ENCODE assay signal across 13 cellular contexts in the genomic region with DNA sequence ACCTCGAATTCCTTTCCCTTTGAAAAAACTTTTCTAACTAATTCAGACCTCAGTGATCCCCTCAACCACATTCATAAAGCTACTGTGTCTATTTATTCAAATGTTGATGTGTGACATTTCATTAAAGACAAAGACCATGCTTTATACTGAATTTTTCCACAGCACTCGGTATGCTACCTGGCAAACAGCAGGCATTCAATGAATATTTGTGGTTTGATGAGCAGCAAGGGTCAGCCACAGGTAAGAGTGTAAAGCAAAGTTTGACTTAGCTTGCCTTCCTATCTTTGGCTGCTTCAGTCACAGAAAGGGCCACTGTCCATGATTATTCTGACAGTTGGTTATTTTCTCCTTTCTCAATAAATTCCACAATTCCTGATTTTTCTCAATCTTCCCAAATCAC. TPM values are rescaled to one million over a fixed set of nuclear protein-coding genes. Genes with fewer than 3 reads are reported as not detected.
DNase-seq lines count a peak whose midpoint lies in the region; ATAC-seq and TF ChIP-seq lines count a peak whose summit lies in the region.
"Had no signal": no experiment of that assay in that cellular context is flagged by ENCODE, and none has a peak within 500 bp of the region (broad histone marks: within the 10 kb centered on the region; RNA-seq: fewer than 3 reads in every experiment).

No MANE protein-coding gene starts in this region.

- POLR2A ChIA-PET in CD4-positive, alpha-beta T cell (lab: Charles Lee): interaction anchor here (0.9 to 10.0 kb wide), 6 partner anchors 8 to 117 kb away, joined by 3 to 309 read pairs (median 8); a partner anchor contains a TSS

- no peak for DNase-seq in CD4-positive, alpha-beta T cell
- peak; percentile 42 for DNase-seq in HT-29 (ENCODE audit: low spot score)
- no peak for DNase-seq in activated T-helper 2 cell treated with anti-CD3 and anti-CD28 coated beads, Interferon-gamma antibody, Interleukin-2, Interleukin-4, amounts not matched to agents 10 μg/mL and 5 μg/mL and 100 μg/mL, durations not matched to agents 14 hours and 24 hours and 36 hours (ENCODE audit: low spot score)
- DNase-seq in memory B cell (ENCODE audit: low spot score in 2 of 2): no peak
- no peak for DNase-seq in erythroblast (lab: John Stamatoyannopoulos, UW)
- DNase-seq in NK-92 treated with Interleukin-12 subunit alpha and Interleukin-12 subunit beta, amount 100 ng/mL, for 24 hours (lab: John Stamatoyannopoulos, UW): no peak
- DNase-seq in GM03348 (ENCODE audit: low spot score): no peak
- DNase-seq: BE2C; NCI-H69; SJCRH30; stimulated activated CD4-positive, alpha-beta T cell treated with anti-CD3 and anti-CD28 coated beads, Interleukin-2, amount 100 ng/mL, for 48 hours; stimulated activated naive CD4-positive, alpha-beta T cell treated with Interleukin-2 at 50 U/mL for 16 hours had no signal

- H3K27ac ChIP-seq in CD4-positive, alpha-beta T cell (ENCODE audit: low read depth, low read length): peak overlapping the region; percentile 58
- H3K27ac ChIP-seq: SJCRH30 had no signal

- peaks cover 73% of the 10 kb centered on the region for H3K4me1 Mint-ChIP-seq in CD4-positive, alpha-beta T cell (ENCODE audit: low read depth)
- peaks cover 59% of the 10 kb centered on the region for H3K4me1 Mint-ChIP-seq in activated T-helper 2 cell treated with anti-CD3 and anti-CD28 coated beads, Interferon-gamma antibody, Interleukin-2, Interleukin-4, amounts not matched to agents 10 μg/mL and 5 μg/mL and 100 μg/mL, durations not matched to agents 14 hours and 24 hours and 36 hours (ENCODE audit: low read depth)
- peaks cover 29% of the 10 kb centered on the region for H3K4me1 Mint-ChIP-seq in memory B cell

- peak overlapping the region; percentile 90 for H3K27ac Mint-ChIP-seq in CD4-positive, alpha-beta T cell
- H3K27ac Mint-ChIP-seq in activated T-helper 2 cell treated with anti-CD3 and anti-CD28 coated beads, Interferon-gamma antibody, Interleukin-2, Interleukin-4, amounts not matched to agents 10 μg/mL and 5 μg/mL and 100 μg/mL, durations not matched to agents 14 hours and 24 hours and 36 hours: peak overlapping the region; percentile 87
- peak overlapping the region; percentile 88 for H3K27ac Mint-ChIP-seq in memory B cell

- CTCF ChIA-PET in CD4-positive, alpha-beta T cell (lab: Charles Lee): interaction anchor here (1.1 to 2.1 kb wide), 4 partner anchors 95 to 136 kb away, joined by 3 to 6 read pairs (median 4); no protein-coding TSS in a partner anchor

- no peak for ATAC-seq in CD4-positive, alpha-beta T cell (ENCODE audit: poor library complexity)
- ATAC-seq in memory B cell (ENCODE audit: low read depth) (no peak), esophagus mucosa (no peak)

- H3K4me3 Mint-ChIP-seq in CD4-positive, alpha-beta T cell: peak overlapping the region; percentile 70
- H3K4me3 Mint-ChIP-seq in activated T-helper 2 cell treated with anti-CD3 and anti-CD28 coated beads, Interferon-gamma antibody, Interleukin-2, Interleukin-4, amounts not matched to agents 10 μg/mL and 5 μg/mL and 100 μg/mL, durations not matched to agents 14 hours and 24 hours and 36 hours (ENCODE audit: low read depth): peak overlapping the region; percentile 30
- H3K4me3 Mint-ChIP-seq in memory B cell: peak overlapping the region; percentile 56

- peaks cover 43% of the 10 kb centered on the region for H3K36me3 Mint-ChIP-seq in CD4-positive, alpha-beta T cell (ENCODE audit: low read depth)
- H3K36me3 Mint-ChIP-seq in activated T-helper 2 cell treated with anti-CD3 and anti-CD28 coated beads, Interferon-gamma antibody, Interleukin-2, Interleukin-4, amounts not matched to agents 10 μg/mL and 5 μg/mL and 100 μg/mL, durations not matched to agents 14 hours and 24 hours and 36 hours (ENCODE audit: low read depth): peaks cover 23% of the 10 kb centered on the region
- H3K36me3 Mint-ChIP-seq in memory B cell: peaks cover 9% of the 10 kb centered on the region

- no peak for TF ChIP-seq CTCF in CD4-positive, alpha-beta T cell (IDR thresholded peaks at IDR 0.05)

- intact Hi-C loops in CD4-positive, alpha-beta T cell (cut with DNase I, micrococcal nuclease): loop anchor here in 1 of 2 experiments (5.0 kb wide), 1 partner anchor 41 kb away; no protein-coding TSS in a partner anchor
- intact Hi-C loops in activated T-helper 2 cell treated with anti-CD3 and anti-CD28 coated beads, Interferon-gamma antibody, Interleukin-2, Interleukin-4, amounts not matched to agents 10 μg/mL and 5 μg/mL and 100 μg/mL, durations not matched to agents 14 hours and 24 hours and 36 hours (cut with micrococcal nuclease): loop anchor here (10.0 kb wide), 2 partner anchors 376 to 756 kb away; a partner anchor contains a TSS

- no peaks in the 10 kb centered on the region for H3K27me3 ChIP-seq in CD4-positive, alpha-beta T cell (ENCODE audit: control insufficient read depth, insufficient read depth, low read length)
- H3K27me3 ChIP-seq: BE2C, SJCRH30 had no signal

- H3K9me3 Mint-ChIP-seq in CD4-positive, alpha-beta T cell: no peaks in the 10 kb centered on the region
- no peaks in the 10 kb centered on the region for H3K9me3 Mint-ChIP-seq in activated T-helper 2 cell treated with anti-CD3 and anti-CD28 coated beads, Interferon-gamma antibody, Interleukin-2, Interleukin-4, amounts not matched to agents 10 μg/mL and 5 μg/mL and 100 μg/mL, durations not matched to agents 14 hours and 24 hours and 36 hours
- H3K9me3 Mint-ChIP-seq in memory B cell: no peaks in the 10 kb centered on the region

- TF ChIP-seq POLR2A in erythroblast (IDR thresholded peaks at IDR 0.05; ENCODE audit: low read length): no peak

- H3K27me3 Mint-ChIP-seq in CD4-positive, alpha-beta T cell: no peaks in the 10 kb centered on the region
- H3K27me3 Mint-ChIP-seq in activated T-helper 2 cell treated with anti-CD3 and anti-CD28 coated beads, Interferon-gamma antibody, Interleukin-2, Interleukin-4, amounts not matched to agents 10 μg/mL and 5 μg/mL and 100 μg/mL, durations not matched to agents 14 hours and 24 hours and 36 hours (ENCODE audit: low read depth): no peaks in the 10 kb centered on the region
- H3K27me3 Mint-ChIP-seq in memory B cell: no peaks in the 10 kb centered on the region

- H3K9me3 ChIP-seq in CD4-positive, alpha-beta T cell (ENCODE audit: control insufficient read depth, low read length): no peaks in the 10 kb centered on the region
- H3K9me3 ChIP-seq: BE2C, SJCRH30 had no signal

RNA-seq across cellular contexts. Expression of a gene that starts 5.1 kb away (rescaled TPM):
- 100 to 1,000 TPM; 218 to 230 TPM for total RNA-seq in CD4-positive, alpha-beta T cell
- total RNA-seq in HT-29 (2014; rRNA removed; shearing (Covaris generic)): 18.3 and 20.7 TPM in 2 replicates
- 89.5 and 91.0 TPM in 2 replicates for total RNA-seq in activated T-helper 2 cell treated with anti-CD3 and anti-CD28 coated beads, Interferon-gamma antibody, Interleukin-2, Interleukin-4, amounts not matched to agents 10 μg/mL and 5 μg/mL and 100 μg/mL, durations not matched to agents 14 hours and 24 hours and 36 hours
- 15.2 TPM for total RNA-seq in esophagus mucosa
